1 cellular context compared by ENCODE assay signal in the genomic region with DNA sequence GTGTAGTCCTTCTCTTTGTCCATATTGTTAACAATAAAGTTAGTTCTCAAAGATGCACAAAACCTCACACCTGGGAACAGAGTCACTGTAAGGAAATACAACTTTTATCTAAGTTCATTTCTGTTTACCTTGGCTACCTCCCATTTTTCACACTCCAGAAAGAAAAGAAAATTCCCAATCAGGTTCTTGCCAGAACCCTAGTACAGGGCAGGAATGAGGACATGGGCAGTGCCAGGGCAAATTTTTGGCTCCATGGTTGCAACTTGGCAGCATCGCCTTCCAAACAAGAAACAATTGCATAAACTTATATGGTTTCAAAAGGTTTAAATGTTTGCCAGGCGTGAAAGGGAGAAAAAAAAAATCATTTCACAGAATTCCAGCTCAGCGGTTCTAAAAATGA.
TF ChIP-seq lines count a peak whose summit lies in the region.

No MANE protein-coding gene starts in this region.

TF ChIP-seq in HCT116, 20 proteins besides CTCF, POLR2A, EP300 and RAD21 (continued from another document):
- TF ChIP-seq, protein P1, sequence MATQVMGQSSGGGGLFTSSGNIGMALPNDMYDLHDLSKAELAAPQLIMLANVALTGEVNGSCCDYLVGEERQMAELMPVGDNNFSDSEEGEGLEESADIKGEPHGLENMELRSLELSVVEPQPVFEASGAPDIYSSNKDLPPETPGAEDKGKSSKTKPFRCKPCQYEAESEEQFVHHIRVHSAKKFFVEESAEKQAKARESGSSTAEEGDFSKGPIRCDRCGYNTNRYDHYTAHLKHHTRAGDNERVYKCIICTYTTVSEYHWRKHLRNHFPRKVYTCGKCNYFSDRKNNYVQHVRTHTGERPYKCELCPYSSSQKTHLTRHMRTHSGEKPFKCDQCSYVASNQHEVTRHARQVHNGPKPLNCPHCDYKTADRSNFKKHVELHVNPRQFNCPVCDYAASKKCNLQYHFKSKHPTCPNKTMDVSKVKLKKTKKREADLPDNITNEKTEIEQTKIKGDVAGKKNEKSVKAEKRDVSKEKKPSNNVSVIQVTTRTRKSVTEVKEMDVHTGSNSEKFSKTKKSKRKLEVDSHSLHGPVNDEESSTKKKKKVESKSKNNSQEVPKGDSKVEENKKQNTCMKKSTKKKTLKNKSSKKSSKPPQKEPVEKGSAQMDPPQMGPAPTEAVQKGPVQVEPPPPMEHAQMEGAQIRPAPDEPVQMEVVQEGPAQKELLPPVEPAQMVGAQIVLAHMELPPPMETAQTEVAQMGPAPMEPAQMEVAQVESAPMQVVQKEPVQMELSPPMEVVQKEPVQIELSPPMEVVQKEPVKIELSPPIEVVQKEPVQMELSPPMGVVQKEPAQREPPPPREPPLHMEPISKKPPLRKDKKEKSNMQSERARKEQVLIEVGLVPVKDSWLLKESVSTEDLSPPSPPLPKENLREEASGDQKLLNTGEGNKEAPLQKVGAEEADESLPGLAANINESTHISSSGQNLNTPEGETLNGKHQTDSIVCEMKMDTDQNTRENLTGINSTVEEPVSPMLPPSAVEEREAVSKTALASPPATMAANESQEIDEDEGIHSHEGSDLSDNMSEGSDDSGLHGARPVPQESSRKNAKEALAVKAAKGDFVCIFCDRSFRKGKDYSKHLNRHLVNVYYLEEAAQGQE (IDR thresholded peaks at IDR 0.05; ENCODE audit: low read depth): no peak
- TF ChIP-seq FOSL1 (IDR thresholded peaks at IDR 0.05; ENCODE audit: low read depth): no peak
- no peak for TF ChIP-seq ELF1 (IDR thresholded peaks at IDR 0.05; ENCODE audit: borderline replicate concordance, low read depth)
- TF ChIP-seq CBX3 (IDR thresholded peaks at IDR 0.05; ENCODE audit: low read depth): no peak
- TF ChIP-seq SP1 (IDR thresholded peaks at IDR 0.05; ENCODE audit: low read depth): no peak
- TF ChIP-seq ZNF274 (IDR thresholded peaks at IDR 0.05; ENCODE audit: low read depth, low read length): no peak
- TF ChIP-seq, protein P2, sequence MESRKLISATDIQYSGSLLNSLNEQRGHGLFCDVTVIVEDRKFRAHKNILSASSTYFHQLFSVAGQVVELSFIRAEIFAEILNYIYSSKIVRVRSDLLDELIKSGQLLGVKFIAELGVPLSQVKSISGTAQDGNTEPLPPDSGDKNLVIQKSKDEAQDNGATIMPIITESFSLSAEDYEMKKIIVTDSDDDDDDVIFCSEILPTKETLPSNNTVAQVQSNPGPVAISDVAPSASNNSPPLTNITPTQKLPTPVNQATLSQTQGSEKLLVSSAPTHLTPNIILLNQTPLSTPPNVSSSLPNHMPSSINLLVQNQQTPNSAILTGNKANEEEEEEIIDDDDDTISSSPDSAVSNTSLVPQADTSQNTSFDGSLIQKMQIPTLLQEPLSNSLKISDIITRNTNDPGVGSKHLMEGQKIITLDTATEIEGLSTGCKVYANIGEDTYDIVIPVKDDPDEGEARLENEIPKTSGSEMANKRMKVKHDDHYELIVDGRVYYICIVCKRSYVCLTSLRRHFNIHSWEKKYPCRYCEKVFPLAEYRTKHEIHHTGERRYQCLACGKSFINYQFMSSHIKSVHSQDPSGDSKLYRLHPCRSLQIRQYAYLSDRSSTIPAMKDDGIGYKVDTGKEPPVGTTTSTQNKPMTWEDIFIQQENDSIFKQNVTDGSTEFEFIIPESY (IDR thresholded peaks at IDR 0.05; ENCODE audit: extremely low read depth, insufficient replicate concordance, low read length): no peak
- TF ChIP-seq CEBPB (IDR thresholded peaks at IDR 0.05; ENCODE audit: low read depth): no peak
- TF ChIP-seq EZH2phosphoT487 (IDR thresholded peaks at IDR 0.05; ENCODE audit: borderline replicate concordance): no peak
- TF ChIP-seq MAX (IDR thresholded peaks at IDR 0.05): no peak
- TF ChIP-seq TCF7L2 (IDR thresholded peaks at IDR 0.05; ENCODE audit: borderline replicate concordance, extremely low read depth, insufficient read depth, insufficient read length): no peak
- TF ChIP-seq SIN3A (IDR thresholded peaks at IDR 0.05; ENCODE audit: low read depth): no peak
- no peak for TF ChIP-seq POLR2AphosphoS5 (IDR thresholded peaks at IDR 0.05; ENCODE audit: low read depth, low read length)
